In the genomic region with DNA sequence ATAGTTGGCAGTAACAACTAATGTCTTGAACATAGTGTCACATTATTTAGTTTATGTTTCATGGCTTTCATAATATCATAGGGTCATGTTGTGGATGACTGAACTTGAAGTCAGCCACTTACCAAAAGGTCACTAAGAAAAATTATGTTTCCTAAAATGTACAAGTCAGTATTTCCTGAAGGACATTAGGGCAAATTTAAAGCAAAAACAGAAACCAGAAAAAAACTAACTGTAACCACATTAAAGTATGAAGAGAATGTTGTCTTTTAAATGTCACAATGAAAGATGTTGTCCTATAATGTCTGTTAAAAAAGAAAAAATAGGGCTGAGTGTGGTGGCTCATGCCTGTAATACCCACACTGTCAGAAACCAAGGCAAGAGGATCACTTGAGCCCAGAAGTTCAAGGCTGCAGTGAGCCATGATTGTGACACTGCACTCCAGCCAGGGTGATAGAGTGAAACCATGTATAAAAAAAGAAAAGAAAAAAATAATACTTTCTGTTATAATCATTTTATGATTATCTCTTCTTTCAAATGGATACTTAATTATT, we compare ENCODE assay signal across 22 cellular contexts. TPM values are rescaled to one million over a fixed set of nuclear protein-coding genes. Genes with fewer than 3 reads are reported as not detected.
A peak's percentile ranks its signal among the peaks of the same experiment; 100 is the strongest.
DNase-seq lines count a peak whose midpoint lies in the region; ATAC-seq, FAIRE-seq and TF ChIP-seq lines count a peak whose summit lies in the region.
"Had no signal": no experiment of that assay in that cellular context is flagged by ENCODE, and none has a peak within 500 bp of the region (broad histone marks: within the 10 kb centered on the region; RNA-seq: fewer than 3 reads in every experiment).

No MANE protein-coding gene starts in this region.

- no peaks in the 10 kb centered on the region for H3K4me1 ChIP-seq in liver (ENCODE audit: control insufficient read depth in 4 of 4, insufficient read depth in 4 of 4, low read length in 3 of 4)
- H3K4me1 ChIP-seq in right lobe of liver, result no peaks in the 10 kb centered on the region
- peaks cover 32% of the 10 kb centered on the region for H3K4me1 ChIP-seq in astrocyte (ENCODE audit: insufficient read depth, low read length)
- no peaks in the 10 kb centered on the region for H3K4me1 ChIP-seq in right atrium auricular region
- H3K4me1 ChIP-seq in spleen, result no peaks in the 10 kb centered on the region
- H3K4me1 ChIP-seq: Caco-2 had no signal

- DNase-seq in right lobe of liver (no peak), astrocyte (ENCODE audit: low read depth) (peak; percentile 26), fibroblast of villous mesenchyme (ENCODE audit: low read depth) (peak; percentile 20), right atrium auricular region (ENCODE audit: low spot score) (no peak), GM12891 (ENCODE audit: insufficient read length, low spot score) (no peak), spleen (no peak)
- DNase-seq: 8988T, C1 segment of cervical spinal cord, Caco-2, DMS53, NCI-H1417, NCI-H1930, NCI-H510A treated with DMSO at 0.1 percent for 48 hours, SIG-M5, SW 1271 had no signal

- peak overlapping the region; percentile 8 for H3K4me2 ChIP-seq in astrocyte (ENCODE audit: low read length)
- H3K4me2 ChIP-seq: GM23338, KMS-11 had no signal

- no peak for TF ChIP-seq RAD21 in liver (IDR thresholded peaks at IDR 0.05)

- no peak overlapping the region for H2AFZ ChIP-seq in astrocyte (ENCODE audit: low read depth, low read length)
- H2AFZ ChIP-seq: GM23338 had no signal

- H3K9ac ChIP-seq in liver (ENCODE audit: low read depth in 1 of 2, low read length in 2 of 2) (no peak overlapping the region), astrocyte (ENCODE audit: low read length) (no peak overlapping the region)
- H3K9ac ChIP-seq: KMS-11 had no signal

- peaks cover 31% of the 10 kb centered on the region for H3K4me1 Mint-ChIP-seq in astrocyte (ENCODE audit: low read depth, unreplicated experiment)

- H3K27ac Mint-ChIP-seq in astrocyte (ENCODE audit: unreplicated experiment), result peak overlapping the region; percentile 47
- H3K27ac Mint-ChIP-seq: GM23338 had no signal

- H3K9me3 ChIP-seq in liver (ENCODE audit: control insufficient read depth in 4 of 4, low read length in 3 of 4) (no peaks in the 10 kb centered on the region), right lobe of liver (no peaks in the 10 kb centered on the region), astrocyte (ENCODE audit: insufficient read depth, low read depth, low read length) (no peaks in the 10 kb centered on the region), right atrium auricular region (no peaks in the 10 kb centered on the region), spleen (no peaks in the 10 kb centered on the region)
- H3K9me3 ChIP-seq: Caco-2 had no signal

- no peak for TF ChIP-seq CTCF in liver (IDR thresholded peaks at IDR 0.05; ENCODE audit: low read depth, low read length, missing input control)
- TF ChIP-seq CTCF in right lobe of liver (IDR thresholded peaks at IDR 0.05), result no peak
- no peak for TF ChIP-seq CTCF in astrocyte (IDR thresholded peaks at IDR 0.05; ENCODE audit: insufficient read depth, low read depth, low read length)
- TF ChIP-seq CTCF in fibroblast of villous mesenchyme (IDR thresholded peaks at IDR 0.05; ENCODE audit: insufficient read depth, low read depth, low read length), result no peak
- no peak for TF ChIP-seq CTCF in right atrium auricular region (IDR thresholded peaks at IDR 0.05)
- no peak for TF ChIP-seq CTCF in spleen (IDR thresholded peaks at IDR 0.05 in 8 of 11, conservative IDR thresholded peaks at IDR 0.05 in 3 of 11)

- no peak overlapping the region for H3K4me3 Mint-ChIP-seq in astrocyte (ENCODE audit: unreplicated experiment)
- H3K4me3 Mint-ChIP-seq: GM23338 had no signal

- H3K27me3 ChIP-seq in liver (ENCODE audit: control insufficient read depth in 4 of 4, insufficient read depth in 4 of 4, low read length in 3 of 4) (no peaks in the 10 kb centered on the region), right lobe of liver (no peaks in the 10 kb centered on the region), astrocyte (ENCODE audit: insufficient read depth, low read length) (no peaks in the 10 kb centered on the region), right atrium auricular region (no peaks in the 10 kb centered on the region), spleen (replicated peaks in 1 of 7) (no peaks in the 10 kb centered on the region)

- no peak for ATAC-seq in right lobe of liver
- ATAC-seq in HG02759 (IDR thresholded peaks at IDR 0.05; ENCODE audit: unreplicated experiment), result no peak
- ATAC-seq: GM23338 had no signal

- FAIRE-seq in astrocyte (lab: Jason Lieb, UNC) (peak; percentile 66), GM12891 (lab: Jason Lieb, UNC) (no peak)
- FAIRE-seq: G401.6, GM12892, GM19239 had no signal

- no peaks in the 10 kb centered on the region for H3K36me3 ChIP-seq in liver (ENCODE audit: control insufficient read depth in 4 of 4, insufficient read depth in 3 of 4, low read depth in 1 of 4, low read length in 3 of 4)
- H3K36me3 ChIP-seq in right lobe of liver, result no peaks in the 10 kb centered on the region
- peaks cover 9% of the 10 kb centered on the region for H3K36me3 ChIP-seq in astrocyte (ENCODE audit: insufficient read depth, low read length)
- no peaks in the 10 kb centered on the region for H3K36me3 ChIP-seq in right atrium auricular region
- H3K36me3 ChIP-seq in spleen, result no peaks in the 10 kb centered on the region

- H4K20me1 ChIP-seq in astrocyte (ENCODE audit: insufficient read depth, low read length), result no peaks in the 10 kb centered on the region

- no peaks in the 10 kb centered on the region for H3K9me3 Mint-ChIP-seq in astrocyte (ENCODE audit: unreplicated experiment)
- H3K9me3 Mint-ChIP-seq: GM23338 had no signal

- H3K36me3 Mint-ChIP-seq in astrocyte (ENCODE audit: low read depth, unreplicated experiment), result no peaks in the 10 kb centered on the region

- no peaks in the 10 kb centered on the region for H3K27me3 Mint-ChIP-seq in astrocyte (ENCODE audit: low read depth, unreplicated experiment)

- H3K79me2 ChIP-seq in astrocyte (ENCODE audit: insufficient read depth, low read length), result no peaks in the 10 kb centered on the region

- H3K4me3 ChIP-seq in liver (ENCODE audit: low read depth in 1 of 3, low read length in 3 of 3), result no peak overlapping the region
- H3K4me3 ChIP-seq in right lobe of liver, result no peak overlapping the region
- H3K4me3 ChIP-seq in astrocyte (ENCODE audit: insufficient read depth, low read depth, low read length), result no peak overlapping the region
- no peak overlapping the region for H3K4me3 ChIP-seq in fibroblast of villous mesenchyme (ENCODE audit: low read depth, low read length)
- no peak overlapping the region for H3K4me3 ChIP-seq in right atrium auricular region
- H3K4me3 ChIP-seq in spleen, result no peak overlapping the region
- H3K4me3 ChIP-seq: GM23338 had no signal

- H3K27ac ChIP-seq in liver (ENCODE audit: low read depth in 1 of 2, low read length in 2 of 2) (no peak overlapping the region), right lobe of liver (no peak overlapping the region), astrocyte (ENCODE audit: low read depth, low read length) (peak overlapping the region; percentile 16), right atrium auricular region (no peak overlapping the region), spleen (no peak overlapping the region)
- H3K27ac ChIP-seq: KMS-11 had no signal

- intact Hi-C loops in right lobe of liver (cut with DNase I) (no loop called here), spleen (cut with DNase I; ENCODE audit: low total_unique reads) (no loop called here)

- TF ChIP-seq POLR2A in right lobe of liver (IDR thresholded peaks at IDR 0.05), result no peak
- TF ChIP-seq POLR2A in GM12891 (IDR thresholded peaks at IDR 0.05; ENCODE audit: low read depth, low read length), result no peak
- no peak for TF ChIP-seq POLR2A in spleen (IDR thresholded peaks at IDR 0.05)

TF ChIP-seq in liver, 16 proteins besides CTCF, POLR2A, EP300 and RAD21:
- TF ChIP-seq RXRA (IDR thresholded peaks at IDR 0.05) (peak; percentile 62 to 66), GABPA (IDR thresholded peaks at IDR 0.05 in 1 of 2, conservative IDR thresholded peaks at IDR 0.05 in 1 of 2) (no peak), TAF1 (conservative IDR thresholded peaks at IDR 0.05) (no peak), FOXA2 (IDR thresholded peaks at IDR 0.05) (no peak), JUND (IDR thresholded peaks at IDR 0.05) (no peak), NR2F2 (IDR thresholded peaks at IDR 0.05) (peak; percentile 80)

TF ChIP-seq in GM12891, 5 proteins besides CTCF, POLR2A, EP300 and RAD21:
- TF ChIP-seq POU2F2 (IDR thresholded peaks at IDR 0.05; ENCODE audit: low read depth, low read length) (no peak), POLR2AphosphoS5 (IDR thresholded peaks at IDR 0.05; ENCODE audit: low read depth, low read length) (no peak), PAX5 (IDR thresholded peaks at IDR 0.05; ENCODE audit: insufficient read depth, low read length, severe bottlenecking) (no peak), TAF1 (IDR thresholded peaks at IDR 0.05; ENCODE audit: low read depth, low read length) (no peak), SPI1 (IDR thresholded peaks at IDR 0.05; ENCODE audit: low read depth, low read length) (no peak)

RNA-seq across cellular contexts. Expression of gene HHIP, which starts 55.8 kb away (rescaled TPM):
- total RNA-seq in liver (10 to 100 TPM in 1 of 2 donors, 1 to 10 TPM in 1; 9.7 to 14.0 TPM), right lobe of liver (10 to 100 TPM in 2 of 6 experiments, 1 to 10 TPM in 4; 3.3 to 17.5 (median 6.3) TPM), astrocyte (4.0 and 6.3 TPM in 2 replicates), fibroblast of villous mesenchyme (0.64 and 1.7 TPM in 2 replicates), right atrium auricular region (10 to 100 TPM in 1 of 2 donors, under 1 TPM in 1; 0.31 to 14.5 TPM), spleen (not detected)
- polyA plus RNA-seq in liver (1 to 10 TPM; 3.3 to 3.5 TPM), spleen (not detected)
- polyA plus RNA-seq in GM12891 (2012; ENCODE audit: low read depth, missing spikeins), result 0.03 TPM

Comparison
In these comparisons a context has a peak if more than half of its experiments do, and no peak if none do; other contexts are left out.
1. DNase-seq: peak in astrocyte (single experiment) and fibroblast of villous mesenchyme (single experiment); none in right lobe of liver (0 of 3), right atrium auricular region (single experiment), GM12891 (single experiment) and spleen (single experiment).